1 cellular context compared by ENCODE assay signal in genomic region chr17:37676115-37676925, GRCh38.
TF ChIP-seq lines count a peak whose summit lies in the region.

No MANE protein-coding gene starts in this region.

TF ChIP-seq in HEK293, 187 proteins besides CTCF, POLR2A, EP300 and RAD21 (continued from another document):
- TF ChIP-seq PRDM10 (tag by site-specific recombination; IDR thresholded peaks at IDR 0.05) (peak; percentile 85), SCRT1 (tag by site-specific recombination; IDR thresholded peaks at IDR 0.05; ENCODE audit: borderline replicate concordance) (no peak), PRDM1 (tag by site-specific recombination; IDR thresholded peaks at IDR 0.05) (no peak), ZNF24 (tag by site-specific recombination; IDR thresholded peaks at IDR 0.05) (no peak), ZNF585B (tag by site-specific recombination; IDR thresholded peaks at IDR 0.05) (no peak), ZNF239 (tag by site-specific recombination; IDR thresholded peaks at IDR 0.05) (no peak), BCL6B (tag by site-specific recombination; IDR thresholded peaks at IDR 0.05) (no peak), ZNF169 (tag by site-specific recombination; IDR thresholded peaks at IDR 0.05) (no peak), INSM2 (tag by site-specific recombination; IDR thresholded peaks at IDR 0.05) (no peak), ZNF202 (tag by site-specific recombination; IDR thresholded peaks at IDR 0.05; ENCODE audit: borderline replicate concordance) (no peak), ZNF76 (tag by site-specific recombination; IDR thresholded peaks at IDR 0.05; ENCODE audit: borderline replicate concordance, low read depth) (no peak), GLIS1 (tag by site-specific recombination; IDR thresholded peaks at IDR 0.05) (peak; percentile 86), ZNF768 (tag by site-specific recombination; IDR thresholded peaks at IDR 0.05) (no peak), KLF8 (tag by site-specific recombination; IDR thresholded peaks at IDR 0.05) (no peak), ZNF48 (tag by site-specific recombination; IDR thresholded peaks at IDR 0.05) (no peak), ZNF549 (tag by site-specific recombination; IDR thresholded peaks at IDR 0.05) (no peak), ZNF660 (tag by site-specific recombination; IDR thresholded peaks at IDR 0.05) (no peak), SALL2 (tag by site-specific recombination; IDR thresholded peaks at IDR 0.05; ENCODE audit: borderline replicate concordance) (no peak), HOXD13 (CRISPR knock-in tag; IDR thresholded peaks at IDR 0.05; ENCODE audit: borderline replicate concordance) (no peak), ZNF248 (tag by site-specific recombination; IDR thresholded peaks at IDR 0.05) (no peak), IKZF3 (tag by site-specific recombination; IDR thresholded peaks at IDR 0.05) (no peak), ZNF133 (tag by site-specific recombination; IDR thresholded peaks at IDR 0.05) (no peak), ZFHX2 (tag by site-specific recombination; conservative IDR thresholded peaks at IDR 0.05) (peak; percentile 77), ZNF473 (tag by site-specific recombination; IDR thresholded peaks at IDR 0.05) (no peak), ZNF221 (tag by site-specific recombination; IDR thresholded peaks at IDR 0.05; ENCODE audit: borderline replicate concordance) (no peak), ZBTB21 (tag by site-specific recombination; IDR thresholded peaks at IDR 0.05) (no peak), ZSCAN4 (tag by site-specific recombination; IDR thresholded peaks at IDR 0.05) (no peak)
- TF ChIP-seq, protein P1, sequence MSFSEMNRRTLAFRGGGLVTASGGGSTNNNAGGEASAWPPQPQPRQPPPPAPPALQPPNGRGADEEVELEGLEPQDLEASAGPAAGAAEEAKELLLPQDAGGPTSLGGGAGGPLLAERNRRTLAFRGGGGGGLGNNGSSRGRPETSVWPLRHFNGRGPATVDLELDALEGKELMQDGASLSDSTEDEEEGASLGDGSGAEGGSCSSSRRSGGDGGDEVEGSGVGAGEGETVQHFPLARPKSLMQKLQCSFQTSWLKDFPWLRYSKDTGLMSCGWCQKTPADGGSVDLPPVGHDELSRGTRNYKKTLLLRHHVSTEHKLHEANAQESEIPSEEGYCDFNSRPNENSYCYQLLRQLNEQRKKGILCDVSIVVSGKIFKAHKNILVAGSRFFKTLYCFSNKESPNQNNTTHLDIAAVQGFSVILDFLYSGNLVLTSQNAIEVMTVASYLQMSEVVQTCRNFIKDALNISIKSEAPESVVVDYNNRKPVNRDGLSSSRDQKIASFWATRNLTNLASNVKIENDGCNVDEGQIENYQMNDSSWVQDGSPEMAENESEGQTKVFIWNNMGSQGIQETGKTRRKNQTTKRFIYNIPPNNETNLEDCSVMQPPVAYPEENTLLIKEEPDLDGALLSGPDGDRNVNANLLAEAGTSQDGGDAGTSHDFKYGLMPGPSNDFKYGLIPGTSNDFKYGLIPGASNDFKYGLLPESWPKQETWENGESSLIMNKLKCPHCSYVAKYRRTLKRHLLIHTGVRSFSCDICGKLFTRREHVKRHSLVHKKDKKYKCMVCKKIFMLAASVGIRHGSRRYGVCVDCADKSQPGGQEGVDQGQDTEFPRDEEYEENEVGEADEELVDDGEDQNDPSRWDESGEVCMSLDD (tag by site-specific recombination; IDR thresholded peaks at IDR 0.05): no peak
TF ChIP-seq in HEK293: peak in this region for 6.
